Comparison of ENCODE assay signal across 9 cellular contexts in genomic region chr7:47580811-47581331, GRCh38. TPM values are rescaled to one million over a fixed set of nuclear protein-coding genes. Genes with fewer than 3 reads are reported as not detected.
DNase-seq lines count a peak whose midpoint lies in the region; ATAC-seq and TF ChIP-seq lines count a peak whose summit lies in the region.
"Had no signal": no experiment of that assay in that cellular context is flagged by ENCODE, and none has a peak within 500 bp of the region (broad histone marks: within the 10 kb centered on the region; RNA-seq: fewer than 3 reads in every experiment).

No MANE protein-coding gene starts in this region.

- H3K36me3 Mint-ChIP-seq in neural progenitor cell, result peaks cover 2% of the 10 kb centered on the region
- H3K36me3 Mint-ChIP-seq in CD4-positive, alpha-beta T cell (ENCODE audit: low read depth), result no peaks in the 10 kb centered on the region

- POLR2A ChIA-PET in CD4-positive, alpha-beta T cell (lab: Charles Lee), result no interaction called here

- CTCF ChIA-PET in CD4-positive, alpha-beta T cell (lab: Charles Lee), result no interaction called here

- peaks cover 16% of the 10 kb centered on the region for H3K27me3 Mint-ChIP-seq in neural progenitor cell (ENCODE audit: insufficient read depth, low read depth)
- H3K27me3 Mint-ChIP-seq in CD4-positive, alpha-beta T cell, result peaks cover 45% of the 10 kb centered on the region

- peak overlapping the region; percentile 89 for H3K4me2 ChIP-seq in neural progenitor cell

- peaks cover 11% of the 10 kb centered on the region for H3K79me2 ChIP-seq in neural progenitor cell (ENCODE audit: low read depth)

- no peak for ATAC-seq in CD4-positive, alpha-beta T cell (ENCODE audit: poor library complexity)
- no peak for ATAC-seq in HG03039 (IDR thresholded peaks at IDR 0.05; ENCODE audit: unreplicated experiment)

- H3K4me1 Mint-ChIP-seq in neural progenitor cell, result peaks cover 32% of the 10 kb centered on the region
- no peaks in the 10 kb centered on the region for H3K4me1 Mint-ChIP-seq in CD4-positive, alpha-beta T cell (ENCODE audit: low read depth)

- H3K4me3 ChIP-seq in esophagus muscularis mucosa, result peak overlapping the region; percentile 73 to 93 (median 85)
- H3K4me3 ChIP-seq in neural progenitor cell, result peak overlapping the region; percentile 91

- no peak overlapping the region for H3K9ac ChIP-seq in neural progenitor cell

- H4K20me1 ChIP-seq in neural progenitor cell (ENCODE audit: low read depth), result peaks cover 7% of the 10 kb centered on the region

- no peak overlapping the region for H2AFZ ChIP-seq in neural progenitor cell (replicated peaks)

- H3K9me3 ChIP-seq in esophagus muscularis mucosa (no peaks in the 10 kb centered on the region), neural progenitor cell (ENCODE audit: low read depth) (no peaks in the 10 kb centered on the region)
- no peaks in the 10 kb centered on the region for H3K9me3 ChIP-seq in CD4-positive, alpha-beta T cell (ENCODE audit: control insufficient read depth, low read length)

- TF ChIP-seq CTCF in esophagus muscularis mucosa (IDR thresholded peaks at IDR 0.05) (no peak), neural progenitor cell (IDR thresholded peaks at IDR 0.05) (no peak)
- no peak for TF ChIP-seq CTCF in CD4-positive, alpha-beta T cell (IDR thresholded peaks at IDR 0.05)

- peak overlapping the region; percentile 92 for H3K4me3 Mint-ChIP-seq in neural progenitor cell
- H3K4me3 Mint-ChIP-seq in CD4-positive, alpha-beta T cell, result no peak overlapping the region

- H3K27ac Mint-ChIP-seq in neural progenitor cell, result peak overlapping the region; percentile 61
- no peak overlapping the region for H3K27ac Mint-ChIP-seq in CD4-positive, alpha-beta T cell

- WGBS in esophagus muscularis mucosa, result 13% methylated on average over 5 of the region's 15 CpGs

- TF ChIP-seq POLR2A in esophagus muscularis mucosa (IDR thresholded peaks at IDR 0.05; ENCODE audit: low read depth), result no peak

- DNase-seq in COLO668 (lab: John Stamatoyannopoulos, UW; ENCODE audit: unreplicated experiment), result peak; percentile 31
- DNase-seq in NOMO-1 treated with dmso at 0.1 percent for 144 hours (lab: John Stamatoyannopoulos, UW; ENCODE audit: unreplicated experiment), result peak; percentile 21
- DNase-seq in esophagus muscularis mucosa (ENCODE audit: extremely low spot score), result no peak
- peak; percentile 44 for DNase-seq in neural progenitor cell (ENCODE audit: low spot score)
- no peak for DNase-seq in CD4-positive, alpha-beta T cell
- no peak for DNase-seq in NCI-H345 treated with DMSO at 0.1 percent for 48 hours (lab: John Stamatoyannopoulos, UW; ENCODE audit: unreplicated experiment)
- DNase-seq in activated gamma-delta T cell treated with Interleukin-2 at 50 U/mL for 16 hours, result no peak

- peaks cover 5% of the 10 kb centered on the region for H3F3A ChIP-seq in neural progenitor cell (ENCODE audit: low read depth)

- peak overlapping the region; percentile 80 to 85 (median 84) for H3K27ac ChIP-seq in esophagus muscularis mucosa (replicated peaks in 1 of 4)
- no peak overlapping the region for H3K27ac ChIP-seq in neural progenitor cell
- no peak overlapping the region for H3K27ac ChIP-seq in CD4-positive, alpha-beta T cell (ENCODE audit: low read depth, low read length)
- H3K27ac ChIP-seq: epithelial cell of prostate had no signal

- intact Hi-C loops in esophagus muscularis mucosa (cut with DNase I), result no loop called here
- intact Hi-C loops in CD4-positive, alpha-beta T cell (cut with DNase I, micrococcal nuclease), result no loop called here

- H3K36me3 ChIP-seq in esophagus muscularis mucosa (no peaks in the 10 kb centered on the region), neural progenitor cell (no peaks in the 10 kb centered on the region)

- H3K4me1 ChIP-seq in esophagus muscularis mucosa, result peaks cover 54 to 83% (median 74%) of the 10 kb centered on the region in 4 donors
- peaks cover 11% of the 10 kb centered on the region for H3K4me1 ChIP-seq in neural progenitor cell

- H3K9me3 Mint-ChIP-seq in neural progenitor cell, result peaks cover 6% of the 10 kb centered on the region
- H3K9me3 Mint-ChIP-seq in CD4-positive, alpha-beta T cell, result peaks cover 2% of the 10 kb centered on the region

- H3K27me3 ChIP-seq in esophagus muscularis mucosa, result no peaks in the 10 kb centered on the region
- peaks cover 29% of the 10 kb centered on the region for H3K27me3 ChIP-seq in neural progenitor cell
- H3K27me3 ChIP-seq in CD4-positive, alpha-beta T cell (ENCODE audit: control insufficient read depth, insufficient read depth, low read length), result peaks cover 10% of the 10 kb centered on the region

- TF ChIP-seq EP300 in esophagus muscularis mucosa (IDR thresholded peaks at IDR 0.05), result no peak

RNA-seq across cellular contexts. Expression of gene TNS3, which starts 1.0 kb away (rescaled TPM):
- 10 to 100 TPM; 34.6 to 52.5 (median 48.6) TPM for total RNA-seq in esophagus muscularis mucosa
- 15.0 and 21.8 TPM in 2 replicates for total RNA-seq in neural progenitor cell (ENCODE audit: low replicate concordance)
- under 1 TPM; 0.16 to 0.47 TPM for total RNA-seq in CD4-positive, alpha-beta T cell

Comparison
In these comparisons a context has a peak if more than half of its experiments do, and no peak if none do; other contexts are left out.
1. DNase-seq: peak in COLO668 (single experiment), NOMO-1 treated with dmso at 0.1 percent for 144 hours (single experiment) and neural progenitor cell (single experiment); none in esophagus muscularis mucosa (single experiment), CD4-positive, alpha-beta T cell (0 of 10), NCI-H345 treated with DMSO at 0.1 percent for 48 hours (single experiment) and activated gamma-delta T cell treated with Interleukin-2 at 50 U/mL for 16 hours (single experiment).
2. H3K27ac ChIP-seq: peak in esophagus muscularis mucosa (4 of 4); none in neural progenitor cell (single experiment) and CD4-positive, alpha-beta T cell (single experiment).
3. RNA of gene TNS3, which starts 1.0 kb away (total RNA-seq): 34.6 to 52.5 TPM in esophagus muscularis mucosa and 15.0 to 21.8 TPM in neural progenitor cell; 0.16 to 0.47 TPM in CD4-positive, alpha-beta T cell; every median in the first group is over 10 times any median in the second.